11 cellular contexts compared by ENCODE assay signal in genomic region chr13:50731400-50731799, GRCh38.
DNase-seq lines count a peak whose midpoint lies in the region; ATAC-seq and TF ChIP-seq lines count a peak whose summit lies in the region.
"Had no signal": no experiment of that assay in that cellular context is flagged by ENCODE, and none has a peak within 500 bp of the region (broad histone marks: within the 10 kb centered on the region; RNA-seq: fewer than 3 reads in every experiment).

No MANE protein-coding gene starts in this region.

- H3K4me3 ChIP-seq in DND-41 (ENCODE audit: low read depth in 1 of 2, low read length in 2 of 2) = no peak overlapping the region
- no peak overlapping the region for H3K4me3 ChIP-seq in testis
- H3K4me3 ChIP-seq: mucosa of descending colon, thyroid gland had no signal

- TF ChIP-seq CTCF in DND-41 (IDR thresholded peaks at IDR 0.05; ENCODE audit: borderline replicate concordance, extremely low read depth, low read length, poor library complexity, severe bottlenecking) (no peak), brain (conservative IDR thresholded peaks at IDR 0.05) (no peak), testis (IDR thresholded peaks at IDR 0.05) (no peak)

- intact Hi-C loops in testis (cut with DNase I; ENCODE audit: low total_unique reads) = no loop called here

- DNase-seq in DND-41 (peak; percentile 71), LoVo (ENCODE audit: low spot score) (peak; percentile 45), lung microvascular endothelial cell (ENCODE audit: low read depth in 2 of 2) (peak; percentile 74 to 96), testis (no peak)
- DNase-seq: mucosa of descending colon had no signal

- peak overlapping the region; percentile 30; the same call in 1 of the 2 replicates for H3K4me2 ChIP-seq in DND-41 (ENCODE audit: insufficient read depth, low read length)

- peak overlapping the region; percentile 49 to 92 (median 90) for H3K27ac Mint-ChIP-seq in brain
- H3K27ac Mint-ChIP-seq: activated naive CD4-positive, alpha-beta T cell treated with anti-CD3 and anti-CD28 coated beads, Interleukin-2, amount 50 U/mL, for 24 hours had no signal

- peaks cover 28% of the 10 kb centered on the region for H3K4me1 Mint-ChIP-seq in brain
- H3K4me1 Mint-ChIP-seq: activated naive CD4-positive, alpha-beta T cell treated with anti-CD3 and anti-CD28 coated beads, Interleukin-2, amount 50 U/mL, for 24 hours had no signal

- H3K79me2 ChIP-seq in DND-41 (ENCODE audit: insufficient read depth, low read length) = no peaks in the 10 kb centered on the region

- H3K9me3 Mint-ChIP-seq in brain = peaks cover 13 to 44% (median 27%) of the 10 kb centered on the region in 5 experiments
- H3K9me3 Mint-ChIP-seq: activated naive CD4-positive, alpha-beta T cell treated with anti-CD3 and anti-CD28 coated beads, Interleukin-2, amount 50 U/mL, for 24 hours had no signal

- H3K27ac ChIP-seq in DND-41 (ENCODE audit: low read length) = peak overlapping the region; percentile 68
- H3K27ac ChIP-seq in testis = no peak overlapping the region
- H3K27ac ChIP-seq: thyroid gland had no signal

- H4K20me1 ChIP-seq in DND-41 (ENCODE audit: insufficient read depth, low read length) = no peaks in the 10 kb centered on the region

- TF ChIP-seq POLR2A in testis (IDR thresholded peaks at IDR 0.05) = no peak

- H3K9me3 ChIP-seq in DND-41 (ENCODE audit: insufficient read depth, low read length, severe bottlenecking) (peaks cover 2% of the 10 kb centered on the region), testis (no peaks in the 10 kb centered on the region)
- H3K9me3 ChIP-seq: thyroid gland had no signal

- H3K9ac ChIP-seq in DND-41 (ENCODE audit: low read depth, low read length) = peak overlapping the region; percentile 16; the same call in 1 of the 2 replicates

- H3K36me3 ChIP-seq in DND-41 (ENCODE audit: insufficient read depth, low read length) (no peaks in the 10 kb centered on the region), testis (ENCODE audit: low read depth, missing control alignments) (no peaks in the 10 kb centered on the region)
- H3K36me3 ChIP-seq: thyroid gland had no signal

- peaks cover 5% of the 10 kb centered on the region for H3K27me3 Mint-ChIP-seq in brain

- peaks cover 25% of the 10 kb centered on the region for H3K36me3 Mint-ChIP-seq in brain
- H3K36me3 Mint-ChIP-seq: activated naive CD4-positive, alpha-beta T cell treated with anti-CD3 and anti-CD28 coated beads, Interleukin-2, amount 50 U/mL, for 24 hours had no signal

- H3K27me3 ChIP-seq in DND-41 (ENCODE audit: insufficient read depth, low read length, poor library complexity) (no peaks in the 10 kb centered on the region), testis (no peaks in the 10 kb centered on the region)
- H3K27me3 ChIP-seq: thyroid gland had no signal

- H3K4me3 Mint-ChIP-seq in brain = no peak overlapping the region
- H3K4me3 Mint-ChIP-seq: activated naive CD4-positive, alpha-beta T cell treated with anti-CD3 and anti-CD28 coated beads, Interleukin-2, amount 50 U/mL, for 24 hours had no signal

- no peak overlapping the region for H2AFZ ChIP-seq in DND-41 (ENCODE audit: low read depth, low read length)

- H3K4me1 ChIP-seq in DND-41 (ENCODE audit: insufficient read depth, low read length) (peaks cover 66% of the 10 kb centered on the region), testis (no peaks in the 10 kb centered on the region)
- H3K4me1 ChIP-seq: thyroid gland had no signal

- ATAC-seq in DND-41 (ENCODE audit: insufficient read depth, low read depth) = peak; percentile 84
- ATAC-seq in GM19035 (IDR thresholded peaks at IDR 0.05; ENCODE audit: unreplicated experiment) = no peak
- no peak for ATAC-seq in GM18498 (IDR thresholded peaks at IDR 0.05; ENCODE audit: unreplicated experiment)
- no peak for ATAC-seq in GM19397 (IDR thresholded peaks at IDR 0.05; ENCODE audit: unreplicated experiment)
- ATAC-seq: mucosa of descending colon had no signal
